Comparison of ENCODE assay signal across 13 cellular contexts in genomic region chr3:48435223-48435595, GRCh38. TPM values are rescaled to one million over a fixed set of nuclear protein-coding genes. Genes with fewer than 3 reads are reported as not detected.
A peak's percentile ranks its signal among the peaks of the same experiment; 100 is the strongest.
DNase-seq lines count a peak whose midpoint lies in the region; ATAC-seq and TF ChIP-seq lines count a peak whose summit lies in the region.
"Had no signal": no experiment of that assay in that cellular context is flagged by ENCODE, and none has a peak within 500 bp of the region (broad histone marks: within the 10 kb centered on the region; RNA-seq: fewer than 3 reads in every experiment).

No MANE protein-coding gene starts in this region.

- H3K27me3 ChIP-seq in gastroesophageal sphincter = no peaks in the 10 kb centered on the region

- 38 to 96% methylated on average over 1 to 4 of the region's 4 CpGs for WGBS in gastroesophageal sphincter (ENCODE audit: low coverage in 1 of 2), 2 donors

- peaks cover 0 to 13% of the 10 kb centered on the region in 2 donors for H3K36me3 ChIP-seq in gastroesophageal sphincter

- intact Hi-C loops in sciatic nerve (cut with DNase I) = loop anchor here (5.0 to 10.0 kb wide), 2 partner anchors 38 to 160 kb away; no protein-coding TSS in a partner anchor

- no peaks in the 10 kb centered on the region for H3K27me3 Mint-ChIP-seq in stimulated activated naive CD8-positive, alpha-beta T cell treated with anti-CD3 and anti-CD28 coated beads, Interleukin-15, Interleukin-2, amounts not matched to agents 100 ng/mL and 50 ng/mL, for 24 hours
- H3K27me3 Mint-ChIP-seq in stimulated activated naive CD8-positive, alpha-beta T cell treated with anti-CD3 and anti-CD28 coated beads, Interleukin-15, amount 100 ng/mL, for 72 hours = peaks cover 8% of the 10 kb centered on the region
- H3K27me3 Mint-ChIP-seq in activated CD4-positive, alpha-beta memory T cell treated with anti-CD3 and anti-CD28 coated beads, Interleukin-2, amount 10 ng/mL, durations not matched to agents 7 days and 5 days = no peaks in the 10 kb centered on the region

- H3K27ac Mint-ChIP-seq in stimulated activated naive CD8-positive, alpha-beta T cell treated with anti-CD3 and anti-CD28 coated beads, Interleukin-15, Interleukin-2, amounts not matched to agents 100 ng/mL and 50 ng/mL, for 24 hours = peak overlapping the region; percentile 38
- H3K27ac Mint-ChIP-seq in stimulated activated naive CD8-positive, alpha-beta T cell treated with anti-CD3 and anti-CD28 coated beads, Interleukin-15, amount 100 ng/mL, for 72 hours = peak overlapping the region in 1 of 2 donors; percentile 12
- no peak overlapping the region for H3K27ac Mint-ChIP-seq in activated CD4-positive, alpha-beta memory T cell treated with anti-CD3 and anti-CD28 coated beads, Interleukin-2, amount 10 ng/mL, durations not matched to agents 7 days and 5 days
- H3K27ac Mint-ChIP-seq: activated T-cell treated with anti-CD3 and anti-CD28 coated beads, Interleukin-2, amount 50 U/mL, for 72 hours had no signal

- peaks cover 27% of the 10 kb centered on the region for H3K36me3 Mint-ChIP-seq in stimulated activated naive CD8-positive, alpha-beta T cell treated with anti-CD3 and anti-CD28 coated beads, Interleukin-15, Interleukin-2, amounts not matched to agents 100 ng/mL and 50 ng/mL, for 24 hours (ENCODE audit: low read depth)
- H3K36me3 Mint-ChIP-seq in activated CD4-positive, alpha-beta memory T cell treated with anti-CD3 and anti-CD28 coated beads, Interleukin-2, amount 10 ng/mL, durations not matched to agents 7 days and 5 days (ENCODE audit: low read depth) = peaks cover 30% of the 10 kb centered on the region

- POLR2A ChIA-PET in activated CD4-positive, alpha-beta memory T cell treated with anti-CD3 and anti-CD28 coated beads, Interleukin-2, amount 10 ng/mL, durations not matched to agents 7 days and 5 days (lab: Charles Lee) = interaction anchor here (0.7 to 2.8 kb wide), 6 partner anchors 11 to 247 kb away, joined by 3 to 24 read pairs (median 7); partner anchors contain the start of genes ATRIP and CDC25A

- no peak overlapping the region for H3K4me3 Mint-ChIP-seq in stimulated activated naive CD8-positive, alpha-beta T cell treated with anti-CD3 and anti-CD28 coated beads, Interleukin-15, Interleukin-2, amounts not matched to agents 100 ng/mL and 50 ng/mL, for 24 hours
- H3K4me3 Mint-ChIP-seq in stimulated activated naive CD8-positive, alpha-beta T cell treated with anti-CD3 and anti-CD28 coated beads, Interleukin-15, amount 100 ng/mL, for 72 hours = no peak overlapping the region
- H3K4me3 Mint-ChIP-seq in activated CD4-positive, alpha-beta memory T cell treated with anti-CD3 and anti-CD28 coated beads, Interleukin-2, amount 10 ng/mL, durations not matched to agents 7 days and 5 days = no peak overlapping the region
- H3K4me3 Mint-ChIP-seq: activated T-cell treated with anti-CD3 and anti-CD28 coated beads, Interleukin-2, amount 50 U/mL, for 72 hours had no signal

- peaks cover 27% of the 10 kb centered on the region for H3K4me1 Mint-ChIP-seq in stimulated activated naive CD8-positive, alpha-beta T cell treated with anti-CD3 and anti-CD28 coated beads, Interleukin-15, Interleukin-2, amounts not matched to agents 100 ng/mL and 50 ng/mL, for 24 hours (ENCODE audit: low read depth)
- peaks cover 42% of the 10 kb centered on the region for H3K4me1 Mint-ChIP-seq in stimulated activated naive CD8-positive, alpha-beta T cell treated with anti-CD3 and anti-CD28 coated beads, Interleukin-15, amount 100 ng/mL, for 72 hours
- H3K4me1 Mint-ChIP-seq in activated CD4-positive, alpha-beta memory T cell treated with anti-CD3 and anti-CD28 coated beads, Interleukin-2, amount 10 ng/mL, durations not matched to agents 7 days and 5 days = peaks cover 40% of the 10 kb centered on the region

- no peak overlapping the region for H3K4me3 ChIP-seq in gastroesophageal sphincter
- H3K4me3 ChIP-seq: K562 had no signal

- no peak for TF ChIP-seq EP300 in gastroesophageal sphincter (IDR thresholded peaks at IDR 0.05)

- no peak for ATAC-seq in stimulated activated naive CD8-positive, alpha-beta T cell treated with anti-CD3 and anti-CD28 coated beads, Interleukin-15, amount 100 ng/mL, for 72 hours
- no peak for ATAC-seq in gastroesophageal sphincter
- ATAC-seq in sciatic nerve = no peak

- no peak for TF ChIP-seq POLR2A in gastroesophageal sphincter (IDR thresholded peaks at IDR 0.05)

- H3K9me3 ChIP-seq in gastroesophageal sphincter = no peaks in the 10 kb centered on the region

- no peak for DNase-seq in stimulated activated naive CD8-positive, alpha-beta T cell treated with anti-CD3 and anti-CD28 coated beads, Interleukin-15, amount 100 ng/mL, for 72 hours
- DNase-seq in sciatic nerve (ENCODE audit: low spot score) (peak; percentile 30), NOMO-1 treated with dmso at 0.1 percent for 144 hours (lab: John Stamatoyannopoulos, UW; ENCODE audit: unreplicated experiment) (no peak), AG20443 (ENCODE audit: low spot score) (no peak)
- no peak for DNase-seq in stimulated activated CD4-positive, alpha-beta T cell treated with anti-CD3 and anti-CD28 coated beads, Interleukin-4, amount 100 ng/mL, for 1 hour
- DNase-seq in activated CD4-positive, alpha-beta memory T cell treated with anti-CD3 and anti-CD28 coated beads, Interleukin-2, amount 10 ng/mL, durations not matched to agents 7 days and 5 days = no peak
- DNase-seq: activated CD4-positive, alpha-beta T cell treated with anti-CD3 and anti-CD28 coated beads, Interleukin-2, amount 50 U/mL, for 48 hours; NCI-H2081 treated with DMSO at 0.1 percent for 48 hours; stimulated activated CD4-positive, alpha-beta T cell treated with anti-CD3 and anti-CD28 coated beads, Interleukin-2, amount 100 ng/mL, for 48 hours had no signal

- peak overlapping the region; percentile 69 to 99 (median 92) for H3K27ac ChIP-seq in gastroesophageal sphincter

- peaks cover 6 to 63% (median 29%) of the 10 kb centered on the region in 3 donors for H3K4me1 ChIP-seq in gastroesophageal sphincter

- CTCF ChIA-PET in activated CD4-positive, alpha-beta memory T cell treated with anti-CD3 and anti-CD28 coated beads, Interleukin-2, amount 10 ng/mL, durations not matched to agents 7 days and 5 days (lab: Charles Lee) = interaction anchor here (0.6 to 6.4 kb wide), 44 partner anchors 8 to 247 kb away, joined by 3 to 261 read pairs (median 11); partner anchors contain the start of genes ATRIP, PFKFB4, SHISA5 and SLC26A6

- TF ChIP-seq CTCF in gastroesophageal sphincter (IDR thresholded peaks at IDR 0.05) = no peak

- H3K9me3 Mint-ChIP-seq in stimulated activated naive CD8-positive, alpha-beta T cell treated with anti-CD3 and anti-CD28 coated beads, Interleukin-15, Interleukin-2, amounts not matched to agents 100 ng/mL and 50 ng/mL, for 24 hours = no peaks in the 10 kb centered on the region
- no peaks in the 10 kb centered on the region for H3K9me3 Mint-ChIP-seq in stimulated activated naive CD8-positive, alpha-beta T cell treated with anti-CD3 and anti-CD28 coated beads, Interleukin-15, amount 100 ng/mL, for 72 hours
- no peaks in the 10 kb centered on the region for H3K9me3 Mint-ChIP-seq in activated CD4-positive, alpha-beta memory T cell treated with anti-CD3 and anti-CD28 coated beads, Interleukin-2, amount 10 ng/mL, durations not matched to agents 7 days and 5 days
- H3K9me3 Mint-ChIP-seq: activated T-cell treated with anti-CD3 and anti-CD28 coated beads, Interleukin-2, amount 50 U/mL, for 72 hours had no signal

RNA-seq across cellular contexts. Expression of gene CCDC51, which starts 4.7 kb away (rescaled TPM):
- total RNA-seq in gastroesophageal sphincter (10 to 100 TPM; 10.2 to 32.6 (median 26.3) TPM), sciatic nerve (10.6 TPM)
- total RNA-seq in activated CD4-positive, alpha-beta memory T cell treated with anti-CD3 and anti-CD28 coated beads, Interleukin-2, amount 10 ng/mL, durations not matched to agents 7 days and 5 days = 10 to 100 TPM; 14.9 to 17.5 TPM

RNA-seq across cellular contexts. Expression of gene TMA7, which starts 4.8 kb away (rescaled TPM):
- total RNA-seq in gastroesophageal sphincter = 100 to 1,000 TPM; 200 to 329 (median 260) TPM
- 154 TPM for total RNA-seq in sciatic nerve
- total RNA-seq in activated CD4-positive, alpha-beta memory T cell treated with anti-CD3 and anti-CD28 coated beads, Interleukin-2, amount 10 ng/mL, durations not matched to agents 7 days and 5 days = 100 to 1,000 TPM; 240 to 241 TPM

RNA-seq across cellular contexts. Expression of gene PLXNB1, which starts 5.3 kb away (rescaled TPM):
- 100 to 1,000 TPM; 125 to 186 (median 147) TPM for total RNA-seq in gastroesophageal sphincter
- total RNA-seq in sciatic nerve = 121 TPM
- 1 to 10 TPM; 1.7 to 1.9 TPM for total RNA-seq in activated CD4-positive, alpha-beta memory T cell treated with anti-CD3 and anti-CD28 coated beads, Interleukin-2, amount 10 ng/mL, durations not matched to agents 7 days and 5 days

RNA-seq across cellular contexts. Expression of gene ATRIP, which starts 11.3 kb away (rescaled TPM):
- 1 to 10 TPM; 3.0 to 6.8 (median 5.2) TPM for total RNA-seq in gastroesophageal sphincter
- 7.5 TPM for total RNA-seq in sciatic nerve
- total RNA-seq in activated CD4-positive, alpha-beta memory T cell treated with anti-CD3 and anti-CD28 coated beads, Interleukin-2, amount 10 ng/mL, durations not matched to agents 7 days and 5 days = 10 to 100 TPM; 13.4 to 15.2 TPM

Comparison
In these comparisons a context has a peak if more than half of its experiments do, and no peak if none do; other contexts are left out.
1. RNA of gene PLXNB1, which starts 5.3 kb away (total RNA-seq): 125 to 186 TPM in gastroesophageal sphincter and 121 TPM in sciatic nerve (single experiment); 1.7 to 1.9 TPM in activated CD4-positive, alpha-beta memory T cell treated with anti-CD3 and anti-CD28 coated beads, Interleukin-2, amount 10 ng/mL, durations not matched to agents 7 days and 5 days; every median in the first group is over 10 times any median in the second.